ENCODE assay signal across 9 cellular contexts in the genomic region with DNA sequence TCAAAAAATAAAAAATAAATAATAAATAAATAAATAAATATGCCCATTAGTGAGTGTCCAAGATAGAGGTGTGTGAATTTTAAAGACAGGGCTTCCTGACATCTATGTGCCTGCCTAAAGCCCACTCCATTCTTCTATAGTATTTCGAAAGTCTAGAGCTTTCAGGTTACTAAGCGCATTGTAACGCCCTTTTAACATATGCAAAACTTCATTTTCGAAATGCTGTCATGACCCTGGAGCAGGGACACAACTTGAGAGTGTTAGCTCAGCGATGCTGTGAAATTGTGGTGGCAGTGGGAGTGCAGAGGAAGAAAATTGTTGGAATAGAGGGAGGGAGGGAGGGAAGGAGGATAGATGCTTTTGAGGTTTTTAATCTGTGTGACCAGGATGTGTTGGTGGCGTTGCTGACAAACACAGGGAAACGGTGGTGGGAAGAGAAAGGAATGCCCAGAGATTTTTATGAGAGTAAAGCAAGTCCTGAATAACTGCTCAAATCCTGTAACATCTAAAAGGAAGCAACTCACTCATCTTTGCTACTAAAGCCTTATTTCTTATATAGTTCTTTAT.
"Had no signal": no experiment of that assay in that cellular context is flagged by ENCODE, and none has a peak within 500 bp of the region (broad histone marks: within the 10 kb centered on the region; RNA-seq: fewer than 3 reads in every experiment).

No MANE protein-coding gene starts in this region.

- H3K4me3 ChIP-seq: lower lobe of right lung, pancreas had no signal

- H3K36me3 ChIP-seq: lower lobe of right lung, pancreas had no signal

- DNase-seq: activated naive CD4-positive, alpha-beta T cell; effector memory CD4-positive, alpha-beta T cell; left colon; lower lobe of right lung; pancreas; stimulated activated CD4-positive, alpha-beta T cell treated with anti-CD3 and anti-CD28 coated beads, Interleukin-2, amount 100 ng/mL, for 48 hours; T-helper 9 cell had no signal

- H3K27ac ChIP-seq: lower lobe of right lung, pancreas had no signal

- H3K9me3 ChIP-seq: lower lobe of right lung, pancreas had no signal

- H3K27me3 ChIP-seq: pancreas had no signal

- ATAC-seq: activated CD4-positive, CD25-positive, alpha-beta regulatory T cell treated with anti-CD3 and anti-CD28 coated beads, Interleukin-2, amount 50 U/mL, for 24 hours; left colon; lower lobe of right lung; pancreas; stimulated activated memory B cell treated with anti-CD40 and anti-IgM and Interleukin-4, amounts not matched to agents 10 μg/mL and 1 μg/mL and 100 μg/mL, for 72 hours had no signal
